Comparison of ENCODE assay signal across 6 cellular contexts in genomic region chr5:130580264-130580663, GRCh38.
"Had no signal": no experiment of that assay in that cellular context is flagged by ENCODE, and none has a peak within 500 bp of the region (broad histone marks: within the 10 kb centered on the region; RNA-seq: fewer than 3 reads in every experiment).

No MANE protein-coding gene starts in this region.

- ATAC-seq: HepG2, K562 had no signal

- DNase-seq: IMR-90, KBM-7, KG1 had no signal

- H3K4me3 ChIP-seq: K562 had no signal

- H3K27ac ChIP-seq: HL-60 had no signal
